18 cellular contexts compared by ENCODE assay signal in genomic region chr12:46627686-46628085, GRCh38.
"Had no signal": no experiment of that assay in that cellular context is flagged by ENCODE, and none has a peak within 500 bp of the region (broad histone marks: within the 10 kb centered on the region; RNA-seq: fewer than 3 reads in every experiment).

No MANE protein-coding gene starts in this region.

- DNase-seq: activated CD4-positive, alpha-beta memory T cell treated with anti-CD3 and anti-CD28 coated beads for 36 hours; activated CD4-positive, alpha-beta T cell treated with anti-CD3 and anti-CD28 coated beads for 36 hours; activated CD8-positive, alpha-beta memory T cell treated with anti-CD3 and anti-CD28 coated beads, Interleukin-2, amount 10 ng/mL, durations not matched to agents 7 days and 5 days; activated naive CD4-positive, alpha-beta T cell treated with anti-CD3 and anti-CD28 coated beads, Interleukin-2, amount 50 U/mL, for 16 hours; activated T-cell treated with anti-CD3 and anti-CD28 coated beads, Interleukin-2, amount 50 U/mL, for 1 hour; caudate nucleus; islet precursor cell; left ventricle myocardium inferior; natural killer cell; T-helper 1 cell; T1000 had no signal

- H3K9me3 ChIP-seq: neutrophil, suprapubic skin had no signal

- H3K79me2 ChIP-seq: hepatocyte had no signal

- H3K27me3 ChIP-seq: hepatocyte, neutrophil, right atrium auricular region, suprapubic skin had no signal

- H3K27ac ChIP-seq: coronary artery, hepatocyte, left ventricle myocardium inferior, neutrophil, right atrium auricular region, skin epidermis, suprapubic skin had no signal

- H3K4me3 ChIP-seq: coronary artery, hepatocyte, left ventricle myocardium inferior, right atrium auricular region, skin epidermis, suprapubic skin had no signal

- ATAC-seq: activated CD4-positive, alpha-beta T cell treated with anti-CD3 and anti-CD28 coated beads for 36 hours; activated CD8-positive, alpha-beta memory T cell treated with anti-CD3 and anti-CD28 coated beads, Interleukin-2, amount 10 ng/mL, durations not matched to agents 7 days and 5 days; natural killer cell had no signal

- H2AFZ ChIP-seq: hepatocyte had no signal

- FAIRE-seq: endothelial cell of umbilical vein had no signal

- H3K4me1 ChIP-seq: left ventricle myocardium inferior, right atrium auricular region, suprapubic skin had no signal

- H3K4me2 ChIP-seq: hepatocyte had no signal

- H3K36me3 ChIP-seq: left ventricle myocardium inferior, neutrophil, right atrium auricular region, suprapubic skin had no signal
